In the genomic region with DNA sequence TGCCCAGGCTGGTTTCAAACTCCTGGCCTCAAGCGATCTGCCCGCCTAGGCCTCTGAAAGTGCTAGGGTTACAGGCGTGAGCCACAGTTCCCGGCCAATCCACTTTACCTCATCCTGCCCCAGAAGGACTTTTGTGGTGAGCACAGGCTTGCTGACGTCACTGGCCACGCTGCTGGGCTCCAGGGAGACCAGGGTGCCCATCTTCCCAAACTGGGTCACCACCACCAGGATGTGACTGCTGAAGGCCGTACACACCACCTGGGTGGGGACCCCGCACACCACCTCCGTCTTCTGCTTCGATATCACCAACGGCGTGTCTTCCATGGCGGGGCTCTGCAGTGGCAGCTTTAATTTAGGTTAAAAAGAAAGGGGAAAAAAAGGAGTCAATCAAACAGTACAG, we compare ENCODE assay signal across 1 cellular context.
TF ChIP-seq lines count a peak whose summit lies in the region.

No MANE protein-coding gene starts in this region.

TF ChIP-seq in HepG2, 621 proteins besides CTCF, POLR2A, EP300 and RAD21 (continued from another document and continues in another):
- TF ChIP-seq, protein P1, sequence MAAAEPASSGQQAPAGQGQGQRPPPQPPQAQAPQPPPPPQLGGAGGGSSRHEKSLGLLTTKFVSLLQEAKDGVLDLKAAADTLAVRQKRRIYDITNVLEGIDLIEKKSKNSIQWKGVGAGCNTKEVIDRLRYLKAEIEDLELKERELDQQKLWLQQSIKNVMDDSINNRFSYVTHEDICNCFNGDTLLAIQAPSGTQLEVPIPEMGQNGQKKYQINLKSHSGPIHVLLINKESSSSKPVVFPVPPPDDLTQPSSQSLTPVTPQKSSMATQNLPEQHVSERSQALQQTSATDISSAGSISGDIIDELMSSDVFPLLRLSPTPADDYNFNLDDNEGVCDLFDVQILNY (CRISPR knock-in tag; conservative IDR thresholded peaks at IDR 0.05), result no peak
- no peak for TF ChIP-seq ZNF616 (CRISPR knock-in tag; IDR thresholded peaks at IDR 0.05; ENCODE audit: low read depth)
- no peak for TF ChIP-seq ZSCAN12 (CRISPR knock-in tag; IDR thresholded peaks at IDR 0.05)
- TF ChIP-seq ZNF792 (CRISPR knock-in tag; IDR thresholded peaks at IDR 0.05), result no peak
- TF ChIP-seq ZSCAN29 (CRISPR knock-in tag; conservative IDR thresholded peaks at IDR 0.05), result no peak
- TF ChIP-seq ZNF264 (CRISPR knock-in tag; IDR thresholded peaks at IDR 0.05), result no peak
- no peak for TF ChIP-seq ZNF335 (CRISPR knock-in tag; IDR thresholded peaks at IDR 0.05)
- TF ChIP-seq, protein P2, sequence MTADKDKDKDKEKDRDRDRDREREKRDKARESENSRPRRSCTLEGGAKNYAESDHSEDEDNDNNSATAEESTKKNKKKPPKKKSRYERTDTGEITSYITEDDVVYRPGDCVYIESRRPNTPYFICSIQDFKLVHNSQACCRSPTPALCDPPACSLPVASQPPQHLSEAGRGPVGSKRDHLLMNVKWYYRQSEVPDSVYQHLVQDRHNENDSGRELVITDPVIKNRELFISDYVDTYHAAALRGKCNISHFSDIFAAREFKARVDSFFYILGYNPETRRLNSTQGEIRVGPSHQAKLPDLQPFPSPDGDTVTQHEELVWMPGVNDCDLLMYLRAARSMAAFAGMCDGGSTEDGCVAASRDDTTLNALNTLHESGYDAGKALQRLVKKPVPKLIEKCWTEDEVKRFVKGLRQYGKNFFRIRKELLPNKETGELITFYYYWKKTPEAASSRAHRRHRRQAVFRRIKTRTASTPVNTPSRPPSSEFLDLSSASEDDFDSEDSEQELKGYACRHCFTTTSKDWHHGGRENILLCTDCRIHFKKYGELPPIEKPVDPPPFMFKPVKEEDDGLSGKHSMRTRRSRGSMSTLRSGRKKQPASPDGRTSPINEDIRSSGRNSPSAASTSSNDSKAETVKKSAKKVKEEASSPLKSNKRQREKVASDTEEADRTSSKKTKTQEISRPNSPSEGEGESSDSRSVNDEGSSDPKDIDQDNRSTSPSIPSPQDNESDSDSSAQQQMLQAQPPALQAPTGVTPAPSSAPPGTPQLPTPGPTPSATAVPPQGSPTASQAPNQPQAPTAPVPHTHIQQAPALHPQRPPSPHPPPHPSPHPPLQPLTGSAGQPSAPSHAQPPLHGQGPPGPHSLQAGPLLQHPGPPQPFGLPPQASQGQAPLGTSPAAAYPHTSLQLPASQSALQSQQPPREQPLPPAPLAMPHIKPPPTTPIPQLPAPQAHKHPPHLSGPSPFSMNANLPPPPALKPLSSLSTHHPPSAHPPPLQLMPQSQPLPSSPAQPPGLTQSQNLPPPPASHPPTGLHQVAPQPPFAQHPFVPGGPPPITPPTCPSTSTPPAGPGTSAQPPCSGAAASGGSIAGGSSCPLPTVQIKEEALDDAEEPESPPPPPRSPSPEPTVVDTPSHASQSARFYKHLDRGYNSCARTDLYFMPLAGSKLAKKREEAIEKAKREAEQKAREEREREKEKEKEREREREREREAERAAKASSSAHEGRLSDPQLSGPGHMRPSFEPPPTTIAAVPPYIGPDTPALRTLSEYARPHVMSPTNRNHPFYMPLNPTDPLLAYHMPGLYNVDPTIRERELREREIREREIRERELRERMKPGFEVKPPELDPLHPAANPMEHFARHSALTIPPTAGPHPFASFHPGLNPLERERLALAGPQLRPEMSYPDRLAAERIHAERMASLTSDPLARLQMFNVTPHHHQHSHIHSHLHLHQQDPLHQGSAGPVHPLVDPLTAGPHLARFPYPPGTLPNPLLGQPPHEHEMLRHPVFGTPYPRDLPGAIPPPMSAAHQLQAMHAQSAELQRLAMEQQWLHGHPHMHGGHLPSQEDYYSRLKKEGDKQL (CRISPR knock-in tag; IDR thresholded peaks at IDR 0.05; ENCODE audit: low read depth), result no peak
- peak; percentile 88 for TF ChIP-seq ZBTB38 (CRISPR knock-in tag; IDR thresholded peaks at IDR 0.05)
- TF ChIP-seq SOX13 (IDR thresholded peaks at IDR 0.05), result no peak
- no peak for TF ChIP-seq SOX13 (CRISPR knock-in tag; conservative IDR thresholded peaks at IDR 0.05 in 1 of 2, IDR thresholded peaks at IDR 0.05 in 1 of 2)
- no peak for TF ChIP-seq MAFG (CRISPR knock-in tag; IDR thresholded peaks at IDR 0.05)
- TF ChIP-seq MTA1 (CRISPR knock-in tag; IDR thresholded peaks at IDR 0.05; ENCODE audit: borderline replicate concordance), result no peak
- TF ChIP-seq ZFP90 (CRISPR knock-in tag; IDR thresholded peaks at IDR 0.05; ENCODE audit: borderline replicate concordance), result no peak
- TF ChIP-seq, protein P3, sequence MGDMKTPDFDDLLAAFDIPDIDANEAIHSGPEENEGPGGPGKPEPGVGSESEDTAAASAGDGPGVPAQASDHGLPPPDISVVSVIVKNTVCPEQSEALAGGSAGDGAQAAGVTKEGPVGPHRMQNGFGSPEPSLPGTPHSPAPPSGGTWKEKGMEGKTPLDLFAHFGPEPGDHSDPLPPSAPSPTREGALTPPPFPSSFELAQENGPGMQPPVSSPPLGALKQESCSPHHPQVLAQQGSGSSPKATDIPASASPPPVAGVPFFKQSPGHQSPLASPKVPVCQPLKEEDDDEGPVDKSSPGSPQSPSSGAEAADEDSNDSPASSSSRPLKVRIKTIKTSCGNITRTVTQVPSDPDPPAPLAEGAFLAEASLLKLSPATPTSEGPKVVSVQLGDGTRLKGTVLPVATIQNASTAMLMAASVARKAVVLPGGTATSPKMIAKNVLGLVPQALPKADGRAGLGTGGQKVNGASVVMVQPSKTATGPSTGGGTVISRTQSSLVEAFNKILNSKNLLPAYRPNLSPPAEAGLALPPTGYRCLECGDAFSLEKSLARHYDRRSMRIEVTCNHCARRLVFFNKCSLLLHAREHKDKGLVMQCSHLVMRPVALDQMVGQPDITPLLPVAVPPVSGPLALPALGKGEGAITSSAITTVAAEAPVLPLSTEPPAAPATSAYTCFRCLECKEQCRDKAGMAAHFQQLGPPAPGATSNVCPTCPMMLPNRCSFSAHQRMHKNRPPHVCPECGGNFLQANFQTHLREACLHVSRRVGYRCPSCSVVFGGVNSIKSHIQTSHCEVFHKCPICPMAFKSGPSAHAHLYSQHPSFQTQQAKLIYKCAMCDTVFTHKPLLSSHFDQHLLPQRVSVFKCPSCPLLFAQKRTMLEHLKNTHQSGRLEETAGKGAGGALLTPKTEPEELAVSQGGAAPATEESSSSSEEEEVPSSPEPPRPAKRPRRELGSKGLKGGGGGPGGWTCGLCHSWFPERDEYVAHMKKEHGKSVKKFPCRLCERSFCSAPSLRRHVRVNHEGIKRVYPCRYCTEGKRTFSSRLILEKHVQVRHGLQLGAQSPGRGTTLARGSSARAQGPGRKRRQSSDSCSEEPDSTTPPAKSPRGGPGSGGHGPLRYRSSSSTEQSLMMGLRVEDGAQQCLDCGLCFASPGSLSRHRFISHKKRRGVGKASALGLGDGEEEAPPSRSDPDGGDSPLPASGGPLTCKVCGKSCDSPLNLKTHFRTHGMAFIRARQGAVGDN (CRISPR knock-in tag; IDR thresholded peaks at IDR 0.05), result peak; percentile 45; the same call in 1 of the 2 replicates
- TF ChIP-seq NFYC (CRISPR knock-in tag; IDR thresholded peaks at IDR 0.05), result no peak
- TF ChIP-seq ZNF484 (CRISPR knock-in tag; IDR thresholded peaks at IDR 0.05; ENCODE audit: borderline replicate concordance, low read depth), result no peak
- TF ChIP-seq, protein P4, sequence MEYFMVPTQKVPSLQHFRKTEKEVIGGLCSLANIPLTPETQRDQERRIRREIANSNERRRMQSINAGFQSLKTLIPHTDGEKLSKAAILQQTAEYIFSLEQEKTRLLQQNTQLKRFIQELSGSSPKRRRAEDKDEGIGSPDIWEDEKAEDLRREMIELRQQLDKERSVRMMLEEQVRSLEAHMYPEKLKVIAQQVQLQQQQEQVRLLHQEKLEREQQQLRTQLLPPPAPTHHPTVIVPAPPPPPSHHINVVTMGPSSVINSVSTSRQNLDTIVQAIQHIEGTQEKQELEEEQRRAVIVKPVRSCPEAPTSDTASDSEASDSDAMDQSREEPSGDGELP (IDR thresholded peaks at IDR 0.05; ENCODE audit: borderline replicate concordance, low read depth), result no peak
- TF ChIP-seq, protein P5, sequence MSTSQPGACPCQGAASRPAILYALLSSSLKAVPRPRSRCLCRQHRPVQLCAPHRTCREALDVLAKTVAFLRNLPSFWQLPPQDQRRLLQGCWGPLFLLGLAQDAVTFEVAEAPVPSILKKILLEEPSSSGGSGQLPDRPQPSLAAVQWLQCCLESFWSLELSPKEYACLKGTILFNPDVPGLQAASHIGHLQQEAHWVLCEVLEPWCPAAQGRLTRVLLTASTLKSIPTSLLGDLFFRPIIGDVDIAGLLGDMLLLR (CRISPR knock-in tag; IDR thresholded peaks at IDR 0.05), result no peak
- 0 out of 2 replicates have a peak, but pooled peaks have one; percentile 22 for TF ChIP-seq TAF1 (CRISPR knock-in tag; IDR thresholded peaks at IDR 0.05)
- peak; percentile 94 for TF ChIP-seq CREB1 (IDR thresholded peaks at IDR 0.05)
- no peak for TF ChIP-seq CREB1 (CRISPR knock-in tag; IDR thresholded peaks at IDR 0.05)
- 0 out of 2 replicates have a peak, but pooled peaks have one; percentile 27 for TF ChIP-seq ZIK1 (CRISPR knock-in tag; IDR thresholded peaks at IDR 0.05; ENCODE audit: borderline replicate concordance, low read depth)
- no peak for TF ChIP-seq KDM2A (CRISPR knock-in tag; IDR thresholded peaks at IDR 0.05; ENCODE audit: borderline replicate concordance, low read depth)
- TF ChIP-seq KDM5B (CRISPR knock-in tag; IDR thresholded peaks at IDR 0.05; ENCODE audit: borderline replicate concordance), result no peak
- TF ChIP-seq, protein P6, sequence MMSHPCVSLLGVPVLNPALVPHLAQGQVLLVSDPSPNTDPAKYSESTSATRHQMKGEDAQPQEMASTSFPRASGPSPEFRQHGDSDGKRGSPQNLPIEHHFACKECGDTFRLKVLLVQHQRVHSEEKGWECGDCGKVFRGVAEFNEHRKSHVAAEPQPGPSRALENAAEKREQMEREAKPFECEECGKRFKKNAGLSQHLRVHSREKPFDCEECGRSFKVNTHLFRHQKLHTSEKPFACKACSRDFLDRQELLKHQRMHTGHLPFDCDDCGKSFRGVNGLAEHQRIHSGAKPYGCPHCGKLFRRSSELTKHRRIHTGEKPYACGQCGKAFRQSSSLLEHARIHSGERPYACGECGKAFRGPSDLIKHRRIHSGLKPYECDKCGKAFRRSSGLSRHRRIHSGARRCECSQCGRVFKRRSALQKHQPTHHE (CRISPR knock-in tag; IDR thresholded peaks at IDR 0.05; ENCODE audit: borderline replicate concordance), result no peak
- TF ChIP-seq KLF12 (CRISPR knock-in tag; IDR thresholded peaks at IDR 0.05; ENCODE audit: borderline replicate concordance), result no peak
- TF ChIP-seq IKZF4 (CRISPR knock-in tag; IDR thresholded peaks at IDR 0.05; ENCODE audit: borderline replicate concordance, low read depth, not compliant biosample characterization), result no peak
- no peak for TF ChIP-seq ZBTB20 (CRISPR knock-in tag; IDR thresholded peaks at IDR 0.05; ENCODE audit: borderline replicate concordance, low read depth)
- TF ChIP-seq FIP1L1 (IDR thresholded peaks at IDR 0.05; ENCODE audit: borderline replicate concordance, insufficient read depth, low read depth, low read length), result no peak
- TF ChIP-seq MTF1 (CRISPR knock-in tag; IDR thresholded peaks at IDR 0.05), result no peak
- TF ChIP-seq SMARCC2 (IDR thresholded peaks at IDR 0.05), result no peak
- TF ChIP-seq ZNF34 (CRISPR knock-in tag; IDR thresholded peaks at IDR 0.05; ENCODE audit: borderline replicate concordance), result no peak
- TF ChIP-seq ARNT (IDR thresholded peaks at IDR 0.05), result no peak
- TF ChIP-seq AKAP8 (CRISPR knock-in tag; IDR thresholded peaks at IDR 0.05), result no peak
- TF ChIP-seq ARHGAP35 (CRISPR knock-in tag; IDR thresholded peaks at IDR 0.05; ENCODE audit: borderline replicate concordance), result no peak
- TF ChIP-seq ISX (CRISPR knock-in tag; conservative IDR thresholded peaks at IDR 0.05), result 0 out of 2 replicates have a peak, but pooled peaks have one; percentile 1
- TF ChIP-seq HNRNPL (IDR thresholded peaks at IDR 0.05; ENCODE audit: low read depth, low read length), result no peak
- no peak for TF ChIP-seq ASH2L (IDR thresholded peaks at IDR 0.05; ENCODE audit: insufficient read length, low read depth, low read length)
- TF ChIP-seq, protein P7, sequence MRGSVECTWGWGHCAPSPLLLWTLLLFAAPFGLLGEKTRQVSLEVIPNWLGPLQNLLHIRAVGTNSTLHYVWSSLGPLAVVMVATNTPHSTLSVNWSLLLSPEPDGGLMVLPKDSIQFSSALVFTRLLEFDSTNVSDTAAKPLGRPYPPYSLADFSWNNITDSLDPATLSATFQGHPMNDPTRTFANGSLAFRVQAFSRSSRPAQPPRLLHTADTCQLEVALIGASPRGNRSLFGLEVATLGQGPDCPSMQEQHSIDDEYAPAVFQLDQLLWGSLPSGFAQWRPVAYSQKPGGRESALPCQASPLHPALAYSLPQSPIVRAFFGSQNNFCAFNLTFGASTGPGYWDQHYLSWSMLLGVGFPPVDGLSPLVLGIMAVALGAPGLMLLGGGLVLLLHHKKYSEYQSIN (CRISPR knock-in tag; IDR thresholded peaks at IDR 0.05; ENCODE audit: borderline replicate concordance), result no peak
- TF ChIP-seq, protein P8, sequence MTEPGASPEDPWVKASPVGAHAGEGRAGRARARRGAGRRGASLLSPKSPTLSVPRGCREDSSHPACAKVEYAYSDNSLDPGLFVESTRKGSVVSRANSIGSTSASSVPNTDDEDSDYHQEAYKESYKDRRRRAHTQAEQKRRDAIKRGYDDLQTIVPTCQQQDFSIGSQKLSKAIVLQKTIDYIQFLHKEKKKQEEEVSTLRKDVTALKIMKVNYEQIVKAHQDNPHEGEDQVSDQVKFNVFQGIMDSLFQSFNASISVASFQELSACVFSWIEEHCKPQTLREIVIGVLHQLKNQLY (CRISPR knock-in tag; IDR thresholded peaks at IDR 0.05), result no peak
- TF ChIP-seq ZNF138 (CRISPR knock-in tag; IDR thresholded peaks at IDR 0.05; ENCODE audit: low read depth), result no peak
- TF ChIP-seq CENPX (CRISPR knock-in tag; IDR thresholded peaks at IDR 0.05), result no peak
- TF ChIP-seq ZNF430 (CRISPR knock-in tag; IDR thresholded peaks at IDR 0.05), result no peak
- 0 out of 2 replicates have a peak, but pooled peaks have one; percentile 10 for TF ChIP-seq SNAI1 (CRISPR knock-in tag; IDR thresholded peaks at IDR 0.05; ENCODE audit: borderline replicate concordance)
- TF ChIP-seq, protein P9, sequence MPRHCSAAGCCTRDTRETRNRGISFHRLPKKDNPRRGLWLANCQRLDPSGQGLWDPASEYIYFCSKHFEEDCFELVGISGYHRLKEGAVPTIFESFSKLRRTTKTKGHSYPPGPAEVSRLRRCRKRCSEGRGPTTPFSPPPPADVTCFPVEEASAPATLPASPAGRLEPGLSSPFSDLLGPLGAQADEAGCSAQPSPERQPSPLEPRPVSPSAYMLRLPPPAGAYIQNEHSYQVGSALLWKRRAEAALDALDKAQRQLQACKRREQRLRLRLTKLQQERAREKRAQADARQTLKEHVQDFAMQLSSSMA (CRISPR knock-in tag; IDR thresholded peaks at IDR 0.05), result 0 out of 2 replicates have a peak, but pooled peaks have one; percentile 3
- no peak for TF ChIP-seq NPAS2 (CRISPR knock-in tag; IDR thresholded peaks at IDR 0.05; ENCODE audit: borderline replicate concordance)
- TF ChIP-seq, protein P10, sequence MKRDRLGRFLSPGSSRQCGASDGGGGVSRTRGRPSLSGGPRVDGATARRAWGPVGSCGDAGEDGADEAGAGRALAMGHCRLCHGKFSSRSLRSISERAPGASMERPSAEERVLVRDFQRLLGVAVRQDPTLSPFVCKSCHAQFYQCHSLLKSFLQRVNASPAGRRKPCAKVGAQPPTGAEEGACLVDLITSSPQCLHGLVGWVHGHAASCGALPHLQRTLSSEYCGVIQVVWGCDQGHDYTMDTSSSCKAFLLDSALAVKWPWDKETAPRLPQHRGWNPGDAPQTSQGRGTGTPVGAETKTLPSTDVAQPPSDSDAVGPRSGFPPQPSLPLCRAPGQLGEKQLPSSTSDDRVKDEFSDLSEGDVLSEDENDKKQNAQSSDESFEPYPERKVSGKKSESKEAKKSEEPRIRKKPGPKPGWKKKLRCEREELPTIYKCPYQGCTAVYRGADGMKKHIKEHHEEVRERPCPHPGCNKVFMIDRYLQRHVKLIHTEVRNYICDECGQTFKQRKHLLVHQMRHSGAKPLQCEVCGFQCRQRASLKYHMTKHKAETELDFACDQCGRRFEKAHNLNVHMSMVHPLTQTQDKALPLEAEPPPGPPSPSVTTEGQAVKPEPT (CRISPR knock-in tag; IDR thresholded peaks at IDR 0.05; ENCODE audit: low read depth), result no peak
- TF ChIP-seq ATF7 (IDR thresholded peaks at IDR 0.05), result no peak
- TF ChIP-seq ATF7 (CRISPR knock-in tag; IDR thresholded peaks at IDR 0.05), result no peak
